5 cellular contexts compared by ENCODE assay signal in genomic region chr19:54137913-54138776, GRCh38. TPM values are rescaled to one million over a fixed set of nuclear protein-coding genes. Genes with fewer than 3 reads are reported as not detected.
DNase-seq lines count a peak whose midpoint lies in the region.

No MANE protein-coding gene starts in this region.

- H3K9me3 ChIP-seq in MG63, result no peaks in the 10 kb centered on the region
- no peaks in the 10 kb centered on the region for H3K9me3 ChIP-seq in mucosa of rectum (ENCODE audit: control insufficient read depth in 2 of 2, low read length in 2 of 2)

- H3K27ac ChIP-seq in adipose tissue (ENCODE audit: low read depth, low read length) (peak overlapping the region; percentile 40), mucosa of rectum (ENCODE audit: low read depth in 2 of 2, low read length in 2 of 2) (peak overlapping the region; percentile 85)

- H3K27me3 ChIP-seq in MG63, result no peaks in the 10 kb centered on the region
- H3K27me3 ChIP-seq in mucosa of rectum (ENCODE audit: control insufficient read depth in 2 of 2, insufficient read depth in 2 of 2, low read length in 2 of 2), result no peaks in the 10 kb centered on the region

- 1 to 3% (median 2%) methylated on average over 72 to 90 of the region's 90 CpGs for WGBS in adipose tissue, 3 donors

- H3K36me3 ChIP-seq in MG63 (peaks cover 48% of the 10 kb centered on the region), mucosa of rectum (ENCODE audit: control insufficient read depth in 2 of 2, insufficient read depth in 2 of 2, low read length in 2 of 2) (peaks cover 16 to 20% of the 10 kb centered on the region in 2 donors)

- peak; percentile 27 for DNase-seq in MG63
- no peak for DNase-seq in GF-D8 (lab: John Stamatoyannopoulos, UW)
- DNase-seq in SHP77 (lab: John Stamatoyannopoulos, UW), result no peak

- peaks cover 23% of the 10 kb centered on the region in 2 donors for H3K4me1 ChIP-seq in mucosa of rectum (ENCODE audit: control insufficient read depth in 2 of 2, insufficient read depth in 2 of 2, low read length in 2 of 2)

- peak overlapping the region; percentile 74 to 83 for H3K9ac ChIP-seq in mucosa of rectum (ENCODE audit: low read depth in 1 of 2, low read length in 2 of 2)

- H3K4me3 ChIP-seq in MG63 (peak overlapping the region; percentile 91), mucosa of rectum (ENCODE audit: low read length in 2 of 2) (peak overlapping the region; percentile 74 to 77)

RNA-seq across cellular contexts. Expression of gene CNOT3, which starts 0.6 kb away (rescaled TPM):
- 9.0 and 38.0 TPM in 2 replicates for total RNA-seq in MG63 (2014; rRNA removed; shearing (Covaris generic); ENCODE audit: low replicate concordance)
- 10 to 100 TPM; 19.4 to 23.6 (median 20.7) TPM for polyA plus RNA-seq in adipose tissue

RNA-seq across cellular contexts. Expression of gene LENG1, which starts 21.4 kb away (rescaled TPM):
- 11.1 and 18.2 TPM in 2 replicates for total RNA-seq in MG63 (2014; rRNA removed; shearing (Covaris generic); ENCODE audit: low replicate concordance)
- polyA plus RNA-seq in adipose tissue, result 1 to 10 TPM; 5.1 to 7.2 (median 6.2) TPM

RNA-seq across cellular contexts. Expression of gene PRPF31, which starts 22.6 kb away (rescaled TPM):
- total RNA-seq in MG63 (2014; rRNA removed; shearing (Covaris generic); ENCODE audit: low replicate concordance), result 88.3 and 112 TPM in 2 replicates
- 10 to 100 TPM; 21.0 to 47.7 (median 46.6) TPM for polyA plus RNA-seq in adipose tissue

RNA-seq across cellular contexts. Expression of gene TFPT, which starts 22.7 kb away (rescaled TPM):
- total RNA-seq in MG63 (2014; rRNA removed; shearing (Covaris generic); ENCODE audit: low replicate concordance), result 23.9 and 36.5 TPM in 2 replicates
- polyA plus RNA-seq in adipose tissue, result 10 to 100 TPM in 2 of 3 donors, 1 to 10 TPM in 1; 7.2 to 17.9 (median 11.8) TPM

RNA-seq across cellular contexts. Expression of gene TMC4, which starts 34.8 kb away (rescaled TPM):
- not detected in 2 replicates for total RNA-seq in MG63 (2014; rRNA removed; shearing (Covaris generic); ENCODE audit: low replicate concordance)
- polyA plus RNA-seq in adipose tissue, result 10 to 100 TPM in 1 of 3 donors, 1 to 10 TPM in 2; 3.1 to 44.8 (median 6.4) TPM
